13 cellular contexts compared by ENCODE assay signal in the genomic region with DNA sequence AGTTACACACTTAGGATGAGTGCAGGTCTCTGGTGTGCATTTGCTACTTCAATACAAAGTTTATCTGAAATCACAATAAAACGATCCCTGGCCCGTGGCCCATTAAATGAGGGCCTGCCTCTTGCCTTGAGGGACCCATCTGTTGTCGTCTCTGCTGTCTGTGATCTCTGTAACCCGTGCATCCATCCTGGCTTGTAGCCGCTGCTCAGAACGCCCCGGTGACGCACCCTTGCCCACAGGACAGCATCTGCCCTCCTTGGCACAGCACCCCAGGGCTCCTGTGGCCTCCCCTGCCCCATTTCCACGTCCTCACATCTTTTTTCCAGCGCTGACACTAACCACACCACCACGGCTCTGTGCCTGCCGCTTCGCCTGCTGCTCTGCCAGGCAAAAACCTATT. TPM values are rescaled to one million over a fixed set of nuclear protein-coding genes. Genes with fewer than 3 reads are reported as not detected.
DNase-seq lines count a peak whose midpoint lies in the region; ATAC-seq, FAIRE-seq and TF ChIP-seq lines count a peak whose summit lies in the region.
"Had no signal": no experiment of that assay in that cellular context is flagged by ENCODE, and none has a peak within 500 bp of the region (broad histone marks: within the 10 kb centered on the region; RNA-seq: fewer than 3 reads in every experiment).

No MANE protein-coding gene starts in this region.

- H4K20me1 ChIP-seq in endothelial cell of umbilical vein (replicated peaks; ENCODE audit: control insufficient read depth, extremely low read depth, insufficient read depth, low read length) = no peaks in the 10 kb centered on the region

- TF ChIP-seq POLR2A in endothelial cell of umbilical vein (IDR thresholded peaks at IDR 0.05; ENCODE audit: low read depth, low read length) = no peak

- ATAC-seq in T-cell (replicated peaks in 1 of 4) (no peak), GM18519 (IDR thresholded peaks at IDR 0.05; ENCODE audit: low FRiP score, unreplicated experiment) (no peak), GM18909 (IDR thresholded peaks at IDR 0.05; ENCODE audit: poor library complexity, unreplicated experiment) (no peak)

- intact Hi-C loops in endothelial cell of umbilical vein (cut with micrococcal nuclease) = no loop called here

- POLR2A ChIA-PET in T-cell (lab: Charles Lee) = no interaction called here
- POLR2A ChIA-PET in endothelial cell of umbilical vein (lab: Charles Lee) = no interaction called here

- H3K9ac ChIP-seq in endothelial cell of umbilical vein (replicated peaks; ENCODE audit: extremely low read depth, insufficient read depth, low read length) = no peak overlapping the region

- H3K27me3 ChIP-seq in endothelial cell of umbilical vein (ENCODE audit: control insufficient read depth in 2 of 2, insufficient read depth in 2 of 2, low read length in 2 of 2) = no peaks in the 10 kb centered on the region
- H3K27me3 ChIP-seq: ovary had no signal

- peak; percentile 23 for DNase-seq in activated T-cell treated with anti-CD3 and anti-CD28 coated beads, Interleukin-2, amount 50 U/mL, for 24 hours
- no peak for DNase-seq in activated T-cell treated with anti-CD3 and anti-CD28 coated beads, Interleukin-2, amount 50 U/mL, for 1 hour
- DNase-seq in T-cell (peak in 1 of 34 experiments; percentile 14), endothelial cell of umbilical vein (ENCODE audit: low read depth, low spot score) (no peak), NCI-H1436 (lab: John Stamatoyannopoulos, UW) (no peak)
- peak; percentile 17 for DNase-seq in stimulated activated CD8-positive, alpha-beta memory T cell treated with anti-CD3 and anti-CD28 coated beads, Interleukin-4, amount 100 ng/mL, for 48 hours
- DNase-seq: NCI-H446 treated with DMSO at 0.1 percent for 48 hours; ovary; stimulated activated CD4-positive, alpha-beta T cell treated with anti-CD3 and anti-CD28 coated beads, Interleukin-12 subunit alpha, Interleukin-12 subunit beta, amount 100 ng/mL, for 4 hours; transverse colon had no signal

- H3K9me1 ChIP-seq in endothelial cell of umbilical vein (replicated peaks; ENCODE audit: control insufficient read depth, extremely low read depth, insufficient read depth, low read length) = no peaks in the 10 kb centered on the region

- H3K27ac ChIP-seq in endothelial cell of umbilical vein (ENCODE audit: insufficient read depth, low read depth, low read length) = peak overlapping the region; percentile 80
- H3K27ac ChIP-seq: coronary artery, ovary, transverse colon had no signal

- H3K4me3 ChIP-seq in endothelial cell of umbilical vein (replicated peaks in 1 of 3; ENCODE audit: insufficient read depth in 1 of 3, low read depth in 1 of 3, low read length in 3 of 3) = no peak overlapping the region
- H3K4me3 ChIP-seq: coronary artery, ovary, transverse colon had no signal

- BruUV-seq in endothelial cell of umbilical vein (replicated peaks; lab: Mats Ljungman, UMichigan) = no TSS peak

- H3K27me3 Mint-ChIP-seq in activated T-cell treated with anti-CD3 and anti-CD28 coated beads, Interleukin-2, amount 50 U/mL, for 24 hours = no peaks in the 10 kb centered on the region
- no peaks in the 10 kb centered on the region for H3K27me3 Mint-ChIP-seq in T-cell

- TF ChIP-seq CTCF in endothelial cell of umbilical vein (IDR thresholded peaks at IDR 0.05; ENCODE audit: extremely low read depth in 1 of 2, insufficient read depth in 1 of 2, low read depth in 1 of 2, low read length in 2 of 2) = no peak

- FAIRE-seq in endothelial cell of umbilical vein (lab: Jason Lieb, UNC) = no peak

- peaks cover 58% of the 10 kb centered on the region for H3K4me1 Mint-ChIP-seq in activated T-cell treated with anti-CD3 and anti-CD28 coated beads, Interleukin-2, amount 50 U/mL, for 24 hours (ENCODE audit: low read depth)
- H3K4me1 Mint-ChIP-seq in T-cell = peaks cover 51 to 64% (median 57%) of the 10 kb centered on the region in 3 donors

- peaks cover 17% of the 10 kb centered on the region for H3K9me3 Mint-ChIP-seq in activated T-cell treated with anti-CD3 and anti-CD28 coated beads, Interleukin-2, amount 50 U/mL, for 24 hours
- H3K9me3 Mint-ChIP-seq in T-cell = peaks cover 6 to 18% (median 6%) of the 10 kb centered on the region in 3 donors

- peaks cover 15% of the 10 kb centered on the region for H3K79me2 ChIP-seq in endothelial cell of umbilical vein (ENCODE audit: control insufficient read depth, insufficient read depth, low read length)

- H3K9me3 ChIP-seq in endothelial cell of umbilical vein (replicated peaks; ENCODE audit: control insufficient read depth, insufficient read depth, low read length) = no peaks in the 10 kb centered on the region
- H3K9me3 ChIP-seq: ovary had no signal

- H3K36me3 Mint-ChIP-seq in activated T-cell treated with anti-CD3 and anti-CD28 coated beads, Interleukin-2, amount 50 U/mL, for 24 hours (ENCODE audit: low read depth) = peaks cover 84% of the 10 kb centered on the region
- peaks cover 62% of the 10 kb centered on the region for H3K36me3 Mint-ChIP-seq in T-cell

- H3K4me1 ChIP-seq in endothelial cell of umbilical vein (ENCODE audit: control insufficient read depth, extremely low read depth, insufficient read depth, low read length) = peaks cover 22% of the 10 kb centered on the region

- H2AFZ ChIP-seq in endothelial cell of umbilical vein (ENCODE audit: low read depth, low read length) = peak overlapping the region; percentile 40

- H3K4me2 ChIP-seq in endothelial cell of umbilical vein (ENCODE audit: insufficient read depth, low read length) = no peak overlapping the region

- dilution Hi-C loops in endothelial cell of umbilical vein (cut with MboI; ENCODE audit: extremely low pct_ligation_motif_present, low sequenced_read_pairs) = no loop called here

- peak overlapping the region; percentile 97 for H3K27ac Mint-ChIP-seq in activated T-cell treated with anti-CD3 and anti-CD28 coated beads, Interleukin-2, amount 50 U/mL, for 24 hours
- peak overlapping the region; percentile 76 to 93 for H3K27ac Mint-ChIP-seq in T-cell

- H3K4me3 Mint-ChIP-seq in activated T-cell treated with anti-CD3 and anti-CD28 coated beads, Interleukin-2, amount 50 U/mL, for 24 hours = no peak overlapping the region
- H3K4me3 Mint-ChIP-seq in T-cell = peak overlapping the region in 1 of 3 donors; percentile 28

- H3K36me3 ChIP-seq in endothelial cell of umbilical vein (ENCODE audit: control insufficient read depth in 2 of 2, extremely low read depth in 1 of 2, insufficient read depth in 2 of 2, low read length in 2 of 2) = no peaks in the 10 kb centered on the region
- H3K36me3 ChIP-seq: ovary, transverse colon had no signal

- CTCF ChIA-PET in T-cell (lab: Charles Lee) = no interaction called here
- CTCF ChIA-PET in endothelial cell of umbilical vein (lab: Charles Lee) = interaction anchor here (0.6 kb wide), 1 partner anchor 92 kb away, joined by 3 read pairs; no protein-coding TSS in a partner anchor

TF ChIP-seq in endothelial cell of umbilical vein, 7 proteins besides CTCF, POLR2A, EP300 and RAD21:
- TF ChIP-seq FOS (IDR thresholded peaks at IDR 0.05; ENCODE audit: borderline replicate concordance, insufficient read depth, low read length) (no peak), EZH2 (IDR thresholded peaks at IDR 0.05; ENCODE audit: borderline replicate concordance, low read depth, low read length, severe bottlenecking) (no peak), JUN (IDR thresholded peaks at IDR 0.05; ENCODE audit: borderline replicate concordance, insufficient read depth, insufficient read length, low read depth) (no peak), MAX (IDR thresholded peaks at IDR 0.05; ENCODE audit: insufficient read depth, insufficient read length) (no peak), MYC (IDR thresholded peaks at IDR 0.05; ENCODE audit: low read depth, low read length) (no peak), POLR2AphosphoS5 (IDR thresholded peaks at IDR 0.05; ENCODE audit: insufficient read depth, low read depth, low read length) (no peak), GATA2 (IDR thresholded peaks at IDR 0.05; ENCODE audit: insufficient read depth, insufficient read length, low read depth, low read length) (no peak)

RNA-seq across cellular contexts. Expression of gene CARD11, which starts 16.7 kb away (rescaled TPM):
- total RNA-seq in T-cell (100 to 1,000 TPM; 105 to 142 (median 132) TPM), endothelial cell of umbilical vein (32.0 and 41.8 TPM in 2 replicates)
- polyA plus RNA-seq in endothelial cell of umbilical vein = 20.4 and 20.5 TPM in 2 replicates
- 24.3 and 26.6 TPM in 2 replicates for polyA plus RNA-seq in endothelial cell of umbilical vein (2011; cell fraction: cytosol; rRNA removed)
- polyA plus RNA-seq in endothelial cell of umbilical vein (2011; cell fraction: nucleus; rRNA removed) = 33.5 and 33.9 TPM in 2 replicates
- 28.0 and 37.8 TPM in 2 replicates for polyA plus RNA-seq in endothelial cell of umbilical vein (2012)
- polyA minus RNA-seq in endothelial cell of umbilical vein = 25.3 and 35.1 TPM in 2 replicates
- not detected for polyA minus RNA-seq in endothelial cell of umbilical vein (2011; cell fraction: cytosol; rRNA and poly(A)+ RNA removed)
- 9.3 and 10.7 TPM in 2 replicates for polyA minus RNA-seq in endothelial cell of umbilical vein (2011; cell fraction: nucleus; rRNA and poly(A)+ RNA removed)

Comparison
In these comparisons a context has a peak if more than half of its experiments do, and no peak if none do; other contexts are left out.
1. DNase-seq: peak in activated T-cell treated with anti-CD3 and anti-CD28 coated beads, Interleukin-2, amount 50 U/mL, for 24 hours (single experiment) and stimulated activated CD8-positive, alpha-beta memory T cell treated with anti-CD3 and anti-CD28 coated beads, Interleukin-4, amount 100 ng/mL, for 48 hours (single experiment); none in activated T-cell treated with anti-CD3 and anti-CD28 coated beads, Interleukin-2, amount 50 U/mL, for 1 hour (single experiment), endothelial cell of umbilical vein (single experiment) and NCI-H1436 (single experiment).